13 cellular contexts compared by ENCODE assay signal in genomic region chr10:62077330-62078015, GRCh38.
A peak's percentile ranks its signal among the peaks of the same experiment; 100 is the strongest.
DNase-seq lines count a peak whose midpoint lies in the region; ATAC-seq and TF ChIP-seq lines count a peak whose summit lies in the region.
"Had no signal": no experiment of that assay in that cellular context is flagged by ENCODE, and none has a peak within 500 bp of the region (broad histone marks: within the 10 kb centered on the region; RNA-seq: fewer than 3 reads in every experiment).

No MANE protein-coding gene starts in this region.

- peak overlapping the region; percentile 49 for H3K4me3 Mint-ChIP-seq in activated naive CD4-positive, alpha-beta T cell treated with anti-CD3 and anti-CD28 coated beads, Interleukin-2, amount 50 U/mL, for 24 hours
- H3K4me3 Mint-ChIP-seq in activated T-helper 17 cell treated with anti-CD3 and anti-CD28 coated beads, Interleukin-2, amount 50 U/mL, for 72 hours, result peak overlapping the region; percentile 33
- peak overlapping the region; percentile 5 for H3K4me3 Mint-ChIP-seq in type B pancreatic cell
- H3K4me3 Mint-ChIP-seq: dendritic cell treated with granulocyte-macrophage colony-stimulating factor and Interleukin-4, amounts not matched to agents 40 ng/mL and 50 ng/mL, for 4 days had no signal

- H3K27ac ChIP-seq in muscle layer of duodenum (ENCODE audit: low read length), result peak overlapping the region; percentile 37

- no peak overlapping the region for H3K4me3 ChIP-seq in muscle layer of duodenum (ENCODE audit: low read depth in 1 of 2, low read length in 2 of 2)
- H3K4me3 ChIP-seq: HAP-1 had no signal

- peaks cover 15 to 61% of the 10 kb centered on the region in 2 donors for H3K4me1 ChIP-seq in muscle layer of duodenum (ENCODE audit: control insufficient read depth in 1 of 2, insufficient read depth in 2 of 2, low read length in 2 of 2)

- no peak for ATAC-seq in activated T-helper 17 cell treated with anti-CD3 and anti-CD28 coated beads, Interleukin-2, amount 50 U/mL, for 72 hours (replicated peaks)
- ATAC-seq in GM18498 (IDR thresholded peaks at IDR 0.05; ENCODE audit: unreplicated experiment), result no peak
- ATAC-seq in HG03139 (IDR thresholded peaks at IDR 0.05; ENCODE audit: unreplicated experiment), result no peak
- no peak for ATAC-seq in HG03439 (IDR thresholded peaks at IDR 0.05; ENCODE audit: unreplicated experiment)

- peaks cover 85% of the 10 kb centered on the region for H3K4me1 Mint-ChIP-seq in activated naive CD4-positive, alpha-beta T cell treated with anti-CD3 and anti-CD28 coated beads, Interleukin-2, amount 50 U/mL, for 24 hours
- H3K4me1 Mint-ChIP-seq in activated T-helper 17 cell treated with anti-CD3 and anti-CD28 coated beads, Interleukin-2, amount 50 U/mL, for 72 hours, result peaks cover 48% of the 10 kb centered on the region
- peaks cover 51% of the 10 kb centered on the region for H3K4me1 Mint-ChIP-seq in type B pancreatic cell (ENCODE audit: unreplicated experiment)

- H3K27ac Mint-ChIP-seq in activated naive CD4-positive, alpha-beta T cell treated with anti-CD3 and anti-CD28 coated beads, Interleukin-2, amount 50 U/mL, for 24 hours, result peak overlapping the region; percentile 90
- peak overlapping the region; percentile 85 for H3K27ac Mint-ChIP-seq in activated T-helper 17 cell treated with anti-CD3 and anti-CD28 coated beads, Interleukin-2, amount 50 U/mL, for 72 hours
- H3K27ac Mint-ChIP-seq in type B pancreatic cell, result peak overlapping the region; percentile 83

- peaks cover 42% of the 10 kb centered on the region for H3K36me3 Mint-ChIP-seq in activated naive CD4-positive, alpha-beta T cell treated with anti-CD3 and anti-CD28 coated beads, Interleukin-2, amount 50 U/mL, for 24 hours
- H3K36me3 Mint-ChIP-seq in activated T-helper 17 cell treated with anti-CD3 and anti-CD28 coated beads, Interleukin-2, amount 50 U/mL, for 72 hours (ENCODE audit: low read depth), result peaks cover 100% of the 10 kb centered on the region
- H3K36me3 Mint-ChIP-seq in type B pancreatic cell, result peaks cover 30% of the 10 kb centered on the region

- TF ChIP-seq CTCF in type B pancreatic cell (conservative IDR thresholded peaks at IDR 0.05), result no peak

- peaks cover 4% of the 10 kb centered on the region for H3K9me3 Mint-ChIP-seq in activated naive CD4-positive, alpha-beta T cell treated with anti-CD3 and anti-CD28 coated beads, Interleukin-2, amount 50 U/mL, for 24 hours
- peaks cover 3% of the 10 kb centered on the region for H3K9me3 Mint-ChIP-seq in activated T-helper 17 cell treated with anti-CD3 and anti-CD28 coated beads, Interleukin-2, amount 50 U/mL, for 72 hours
- H3K9me3 Mint-ChIP-seq in type B pancreatic cell, result no peaks in the 10 kb centered on the region
- H3K9me3 Mint-ChIP-seq: dendritic cell treated with granulocyte-macrophage colony-stimulating factor and Interleukin-4, amounts not matched to agents 40 ng/mL and 50 ng/mL, for 4 days had no signal

- no peaks in the 10 kb centered on the region for H3K9me3 ChIP-seq in muscle layer of duodenum (ENCODE audit: control insufficient read depth in 1 of 2, low read length in 2 of 2)
- H3K9me3 ChIP-seq: HAP-1 had no signal

- peaks cover 16 to 22% of the 10 kb centered on the region in 2 donors for H3K36me3 ChIP-seq in muscle layer of duodenum (ENCODE audit: control insufficient read depth in 1 of 2, insufficient read depth in 2 of 2, low read length in 2 of 2)

- no peaks in the 10 kb centered on the region for H3K27me3 Mint-ChIP-seq in activated naive CD4-positive, alpha-beta T cell treated with anti-CD3 and anti-CD28 coated beads, Interleukin-2, amount 50 U/mL, for 24 hours
- no peaks in the 10 kb centered on the region for H3K27me3 Mint-ChIP-seq in activated T-helper 17 cell treated with anti-CD3 and anti-CD28 coated beads, Interleukin-2, amount 50 U/mL, for 72 hours
- H3K27me3 Mint-ChIP-seq in type B pancreatic cell, result no peaks in the 10 kb centered on the region
- H3K27me3 Mint-ChIP-seq: dendritic cell treated with granulocyte-macrophage colony-stimulating factor and Interleukin-4, amounts not matched to agents 40 ng/mL and 50 ng/mL, for 4 days had no signal

- DNase-seq in activated naive CD4-positive, alpha-beta T cell treated with anti-CD3 and anti-CD28 coated beads, Interleukin-2, amount 50 U/mL, for 16 hours, result no peak
- DNase-seq in type B pancreatic cell (ENCODE audit: extremely low spot score, unreplicated experiment), result no peak
- DNase-seq: MV-4-11, NCI-H526, substantia nigra had no signal

- no peaks in the 10 kb centered on the region for H3K27me3 ChIP-seq in muscle layer of duodenum (ENCODE audit: low read depth, low read length)
